Comparison of ENCODE assay signal across 1 cellular context in genomic region chr20:3174442-3175263, GRCh38.
TF ChIP-seq lines count a peak whose summit lies in the region.

No MANE protein-coding gene starts in this region.

TF ChIP-seq in HepG2, 621 proteins besides CTCF, POLR2A, EP300 and RAD21 (continued from another document):
- TF ChIP-seq ZNF513 (CRISPR knock-in tag; conservative IDR thresholded peaks at IDR 0.05) (no peak), FOXP4 (CRISPR knock-in tag; IDR thresholded peaks at IDR 0.05) (0 out of 2 replicates have a peak, but pooled peaks have one; percentile 21), ELF4 (CRISPR knock-in tag; IDR thresholded peaks at IDR 0.05; ENCODE audit: borderline replicate concordance) (no peak)
